ENCODE assay signal across 1 cellular context in the genomic region with DNA sequence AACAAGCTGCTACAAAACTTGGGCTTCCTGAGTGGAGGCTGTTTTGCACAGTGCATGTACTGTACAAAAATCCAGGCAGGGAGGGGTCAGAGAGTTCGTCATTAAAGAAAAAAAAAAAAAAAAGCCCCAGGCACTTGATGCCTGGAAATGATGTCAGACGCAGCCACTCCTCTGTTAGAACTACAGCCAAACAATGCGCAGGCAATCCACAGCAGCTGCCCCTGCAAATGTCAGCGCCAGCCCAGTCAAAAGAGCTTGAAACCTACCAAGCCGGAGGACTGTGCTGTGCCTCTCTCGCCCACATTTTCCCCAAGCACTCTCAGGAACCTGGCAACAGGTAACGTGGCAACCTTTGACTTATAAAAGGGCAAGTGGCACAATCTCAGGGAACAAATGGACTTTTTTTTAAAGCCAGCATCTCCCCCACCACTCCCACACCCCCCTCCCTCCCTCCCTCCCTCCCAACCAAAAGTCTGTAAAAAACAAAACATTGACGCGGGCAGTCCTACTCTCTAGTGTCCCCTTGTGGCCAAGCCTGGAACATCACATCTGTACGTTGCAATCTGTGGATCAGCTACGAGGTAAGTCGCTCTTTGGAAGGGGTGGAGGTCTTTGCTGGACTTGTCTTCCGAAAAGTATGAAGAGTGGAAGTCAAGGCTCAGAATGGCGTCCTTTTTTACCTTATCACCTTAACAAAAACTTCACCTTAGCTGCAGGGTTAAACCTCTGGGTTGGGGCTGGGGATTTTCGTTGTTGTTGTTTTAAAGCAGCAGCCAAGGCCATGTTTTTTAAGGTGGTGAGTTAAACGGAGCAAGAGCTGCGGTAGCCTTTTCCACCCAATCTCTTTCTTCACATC.
TF ChIP-seq lines count a peak whose summit lies in the region.

No MANE protein-coding gene starts in this region.

TF ChIP-seq in GM12878, 131 proteins besides CTCF, POLR2A, EP300 and RAD21 (continued from another document and continues in another):
- TF ChIP-seq, protein P1, sequence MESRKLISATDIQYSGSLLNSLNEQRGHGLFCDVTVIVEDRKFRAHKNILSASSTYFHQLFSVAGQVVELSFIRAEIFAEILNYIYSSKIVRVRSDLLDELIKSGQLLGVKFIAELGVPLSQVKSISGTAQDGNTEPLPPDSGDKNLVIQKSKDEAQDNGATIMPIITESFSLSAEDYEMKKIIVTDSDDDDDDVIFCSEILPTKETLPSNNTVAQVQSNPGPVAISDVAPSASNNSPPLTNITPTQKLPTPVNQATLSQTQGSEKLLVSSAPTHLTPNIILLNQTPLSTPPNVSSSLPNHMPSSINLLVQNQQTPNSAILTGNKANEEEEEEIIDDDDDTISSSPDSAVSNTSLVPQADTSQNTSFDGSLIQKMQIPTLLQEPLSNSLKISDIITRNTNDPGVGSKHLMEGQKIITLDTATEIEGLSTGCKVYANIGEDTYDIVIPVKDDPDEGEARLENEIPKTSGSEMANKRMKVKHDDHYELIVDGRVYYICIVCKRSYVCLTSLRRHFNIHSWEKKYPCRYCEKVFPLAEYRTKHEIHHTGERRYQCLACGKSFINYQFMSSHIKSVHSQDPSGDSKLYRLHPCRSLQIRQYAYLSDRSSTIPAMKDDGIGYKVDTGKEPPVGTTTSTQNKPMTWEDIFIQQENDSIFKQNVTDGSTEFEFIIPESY (IDR thresholded peaks at IDR 0.05), result no peak
- TF ChIP-seq MTA2 (IDR thresholded peaks at IDR 0.05; ENCODE audit: low read depth), result no peak
- no peak for TF ChIP-seq ZNF622 (IDR thresholded peaks at IDR 0.05)
- TF ChIP-seq NR2C2 (IDR thresholded peaks at IDR 0.05; ENCODE audit: borderline replicate concordance, control insufficient read depth, insufficient read length, low read depth), result no peak
- TF ChIP-seq SMAD5 (IDR thresholded peaks at IDR 0.05; ENCODE audit: low read depth), result no peak
- TF ChIP-seq STAT3 (IDR thresholded peaks at IDR 0.05; ENCODE audit: low read depth, low read length), result peak; percentile 97
- TF ChIP-seq SMAD1 (IDR thresholded peaks at IDR 0.05; ENCODE audit: low read depth, partially characterized antibody), result no peak
- 0 out of 3 replicates have a peak, but pooled peaks have one; percentile 43 for TF ChIP-seq POU2F2 (IDR thresholded peaks at IDR 0.05; ENCODE audit: borderline replicate concordance, low read depth, low read length)
- peak in 1 of 2 experiments; percentile 27; a peak in 1 of 3 replicates for TF ChIP-seq EGR1 (IDR thresholded peaks at IDR 0.05; ENCODE audit: borderline replicate concordance in 1 of 2, low read depth in 2 of 2, low read length in 2 of 2)
- no peak for TF ChIP-seq RAD51 (IDR thresholded peaks at IDR 0.05)
- TF ChIP-seq, protein P2, sequence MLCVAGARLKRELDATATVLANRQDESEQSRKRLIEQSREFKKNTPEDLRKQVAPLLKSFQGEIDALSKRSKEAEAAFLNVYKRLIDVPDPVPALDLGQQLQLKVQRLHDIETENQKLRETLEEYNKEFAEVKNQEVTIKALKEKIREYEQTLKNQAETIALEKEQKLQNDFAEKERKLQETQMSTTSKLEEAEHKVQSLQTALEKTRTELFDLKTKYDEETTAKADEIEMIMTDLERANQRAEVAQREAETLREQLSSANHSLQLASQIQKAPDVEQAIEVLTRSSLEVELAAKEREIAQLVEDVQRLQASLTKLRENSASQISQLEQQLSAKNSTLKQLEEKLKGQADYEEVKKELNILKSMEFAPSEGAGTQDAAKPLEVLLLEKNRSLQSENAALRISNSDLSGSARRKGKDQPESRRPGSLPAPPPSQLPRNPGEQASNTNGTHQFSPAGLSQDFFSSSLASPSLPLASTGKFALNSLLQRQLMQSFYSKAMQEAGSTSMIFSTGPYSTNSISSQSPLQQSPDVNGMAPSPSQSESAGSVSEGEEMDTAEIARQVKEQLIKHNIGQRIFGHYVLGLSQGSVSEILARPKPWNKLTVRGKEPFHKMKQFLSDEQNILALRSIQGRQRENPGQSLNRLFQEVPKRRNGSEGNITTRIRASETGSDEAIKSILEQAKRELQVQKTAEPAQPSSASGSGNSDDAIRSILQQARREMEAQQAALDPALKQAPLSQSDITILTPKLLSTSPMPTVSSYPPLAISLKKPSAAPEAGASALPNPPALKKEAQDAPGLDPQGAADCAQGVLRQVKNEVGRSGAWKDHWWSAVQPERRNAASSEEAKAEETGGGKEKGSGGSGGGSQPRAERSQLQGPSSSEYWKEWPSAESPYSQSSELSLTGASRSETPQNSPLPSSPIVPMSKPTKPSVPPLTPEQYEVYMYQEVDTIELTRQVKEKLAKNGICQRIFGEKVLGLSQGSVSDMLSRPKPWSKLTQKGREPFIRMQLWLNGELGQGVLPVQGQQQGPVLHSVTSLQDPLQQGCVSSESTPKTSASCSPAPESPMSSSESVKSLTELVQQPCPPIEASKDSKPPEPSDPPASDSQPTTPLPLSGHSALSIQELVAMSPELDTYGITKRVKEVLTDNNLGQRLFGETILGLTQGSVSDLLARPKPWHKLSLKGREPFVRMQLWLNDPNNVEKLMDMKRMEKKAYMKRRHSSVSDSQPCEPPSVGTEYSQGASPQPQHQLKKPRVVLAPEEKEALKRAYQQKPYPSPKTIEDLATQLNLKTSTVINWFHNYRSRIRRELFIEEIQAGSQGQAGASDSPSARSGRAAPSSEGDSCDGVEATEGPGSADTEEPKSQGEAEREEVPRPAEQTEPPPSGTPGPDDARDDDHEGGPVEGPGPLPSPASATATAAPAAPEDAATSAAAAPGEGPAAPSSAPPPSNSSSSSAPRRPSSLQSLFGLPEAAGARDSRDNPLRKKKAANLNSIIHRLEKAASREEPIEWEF (IDR thresholded peaks at IDR 0.05; ENCODE audit: insufficient replicate concordance, low read depth, low read length), result no peak
- peak; percentile 78 for TF ChIP-seq TCF12 (IDR thresholded peaks at IDR 0.05; ENCODE audit: low read depth, low read length)
- no peak for TF ChIP-seq HCFC1 (IDR thresholded peaks at IDR 0.05; ENCODE audit: low read length)
- TF ChIP-seq NR2C1 (IDR thresholded peaks at IDR 0.05), result no peak
- TF ChIP-seq CBX3 (IDR thresholded peaks at IDR 0.05; ENCODE audit: borderline replicate concordance, low read depth), result no peak
- no peak for TF ChIP-seq POLR2AphosphoS2 (IDR thresholded peaks at IDR 0.05; ENCODE audit: low read depth, low read length)
- no peak for TF ChIP-seq HDAC2 (IDR thresholded peaks at IDR 0.05)
- no peak for TF ChIP-seq ATF3 (IDR thresholded peaks at IDR 0.05; ENCODE audit: borderline replicate concordance, extremely low read depth, low read depth, low read length)
- TF ChIP-seq NFYA (IDR thresholded peaks at IDR 0.05; ENCODE audit: borderline replicate concordance, low read depth, low read length), result no peak
- TF ChIP-seq, protein P3, sequence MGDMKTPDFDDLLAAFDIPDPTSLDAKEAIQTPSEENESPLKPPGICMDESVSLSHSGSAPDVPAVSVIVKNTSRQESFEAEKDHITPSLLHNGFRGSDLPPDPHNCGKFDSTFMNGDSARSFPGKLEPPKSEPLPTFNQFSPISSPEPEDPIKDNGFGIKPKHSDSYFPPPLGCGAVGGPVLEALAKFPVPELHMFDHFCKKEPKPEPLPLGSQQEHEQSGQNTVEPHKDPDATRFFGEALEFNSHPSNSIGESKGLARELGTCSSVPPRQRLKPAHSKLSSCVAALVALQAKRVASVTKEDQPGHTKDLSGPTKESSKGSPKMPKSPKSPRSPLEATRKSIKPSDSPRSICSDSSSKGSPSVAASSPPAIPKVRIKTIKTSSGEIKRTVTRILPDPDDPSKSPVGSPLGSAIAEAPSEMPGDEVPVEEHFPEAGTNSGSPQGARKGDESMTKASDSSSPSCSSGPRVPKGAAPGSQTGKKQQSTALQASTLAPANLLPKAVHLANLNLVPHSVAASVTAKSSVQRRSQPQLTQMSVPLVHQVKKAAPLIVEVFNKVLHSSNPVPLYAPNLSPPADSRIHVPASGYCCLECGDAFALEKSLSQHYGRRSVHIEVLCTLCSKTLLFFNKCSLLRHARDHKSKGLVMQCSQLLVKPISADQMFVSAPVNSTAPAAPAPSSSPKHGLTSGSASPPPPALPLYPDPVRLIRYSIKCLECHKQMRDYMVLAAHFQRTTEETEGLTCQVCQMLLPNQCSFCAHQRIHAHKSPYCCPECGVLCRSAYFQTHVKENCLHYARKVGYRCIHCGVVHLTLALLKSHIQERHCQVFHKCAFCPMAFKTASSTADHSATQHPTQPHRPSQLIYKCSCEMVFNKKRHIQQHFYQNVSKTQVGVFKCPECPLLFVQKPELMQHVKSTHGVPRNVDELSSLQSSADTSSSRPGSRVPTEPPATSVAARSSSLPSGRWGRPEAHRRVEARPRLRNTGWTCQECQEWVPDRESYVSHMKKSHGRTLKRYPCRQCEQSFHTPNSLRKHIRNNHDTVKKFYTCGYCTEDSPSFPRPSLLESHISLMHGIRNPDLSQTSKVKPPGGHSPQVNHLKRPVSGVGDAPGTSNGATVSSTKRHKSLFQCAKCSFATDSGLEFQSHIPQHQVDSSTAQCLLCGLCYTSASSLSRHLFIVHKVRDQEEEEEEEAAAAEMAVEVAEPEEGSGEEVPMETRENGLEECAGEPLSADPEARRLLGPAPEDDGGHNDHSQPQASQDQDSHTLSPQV (IDR thresholded peaks at IDR 0.05), result no peak
- TF ChIP-seq, protein P4, sequence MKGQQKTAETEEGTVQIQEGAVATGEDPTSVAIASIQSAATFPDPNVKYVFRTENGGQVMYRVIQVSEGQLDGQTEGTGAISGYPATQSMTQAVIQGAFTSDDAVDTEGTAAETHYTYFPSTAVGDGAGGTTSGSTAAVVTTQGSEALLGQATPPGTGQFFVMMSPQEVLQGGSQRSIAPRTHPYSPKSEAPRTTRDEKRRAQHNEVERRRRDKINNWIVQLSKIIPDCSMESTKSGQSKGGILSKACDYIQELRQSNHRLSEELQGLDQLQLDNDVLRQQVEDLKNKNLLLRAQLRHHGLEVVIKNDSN (IDR thresholded peaks at IDR 0.05; ENCODE audit: borderline replicate concordance, extremely low read length, insufficient read depth, low read depth, low read length), result no peak
- TF ChIP-seq ZZZ3 (IDR thresholded peaks at IDR 0.05; ENCODE audit: control insufficient read depth, insufficient read length, low read depth), result no peak
- TF ChIP-seq, protein P5, sequence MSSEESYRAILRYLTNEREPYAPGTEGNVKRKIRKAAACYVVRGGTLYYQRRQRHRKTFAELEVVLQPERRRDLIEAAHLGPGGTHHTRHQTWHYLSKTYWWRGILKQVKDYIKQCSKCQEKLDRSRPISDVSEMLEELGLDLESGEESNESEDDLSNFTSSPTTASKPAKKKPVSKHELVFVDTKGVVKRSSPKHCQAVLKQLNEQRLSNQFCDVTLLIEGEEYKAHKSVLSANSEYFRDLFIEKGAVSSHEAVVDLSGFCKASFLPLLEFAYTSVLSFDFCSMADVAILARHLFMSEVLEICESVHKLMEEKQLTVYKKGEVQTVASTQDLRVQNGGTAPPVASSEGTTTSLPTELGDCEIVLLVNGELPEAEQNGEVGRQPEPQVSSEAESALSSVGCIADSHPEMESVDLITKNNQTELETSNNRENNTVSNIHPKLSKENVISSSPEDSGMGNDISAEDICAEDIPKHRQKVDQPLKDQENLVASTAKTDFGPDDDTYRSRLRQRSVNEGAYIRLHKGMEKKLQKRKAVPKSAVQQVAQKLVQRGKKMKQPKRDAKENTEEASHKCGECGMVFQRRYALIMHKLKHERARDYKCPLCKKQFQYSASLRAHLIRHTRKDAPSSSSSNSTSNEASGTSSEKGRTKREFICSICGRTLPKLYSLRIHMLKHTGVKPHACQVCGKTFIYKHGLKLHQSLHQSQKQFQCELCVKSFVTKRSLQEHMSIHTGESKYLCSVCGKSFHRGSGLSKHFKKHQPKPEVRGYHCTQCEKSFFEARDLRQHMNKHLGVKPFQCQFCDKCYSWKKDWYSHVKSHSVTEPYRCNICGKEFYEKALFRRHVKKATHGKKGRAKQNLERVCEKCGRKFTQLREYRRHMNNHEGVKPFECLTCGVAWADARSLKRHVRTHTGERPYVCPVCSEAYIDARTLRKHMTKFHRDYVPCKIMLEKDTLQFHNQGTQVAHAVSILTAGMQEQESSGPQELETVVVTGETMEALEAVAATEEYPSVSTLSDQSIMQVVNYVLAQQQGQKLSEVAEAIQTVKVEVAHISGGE (CRISPR knock-in tag; IDR thresholded peaks at IDR 0.05), result no peak
- TF ChIP-seq HDAC6 (IDR thresholded peaks at IDR 0.05; ENCODE audit: unreplicated experiment), result no peak
- peak; percentile 38 for TF ChIP-seq YY1 (IDR thresholded peaks at IDR 0.05; ENCODE audit: low read depth, low read length)
- TF ChIP-seq SUPT20H (IDR thresholded peaks at IDR 0.05; ENCODE audit: borderline replicate concordance, control insufficient read depth, low read depth, low read length), result no peak
- no peak for TF ChIP-seq CBX5 (IDR thresholded peaks at IDR 0.05; ENCODE audit: low read depth)
- no peak for TF ChIP-seq LARP7 (IDR thresholded peaks at IDR 0.05)
- no peak for TF ChIP-seq KAT2A (conservative IDR thresholded peaks at IDR 0.05; ENCODE audit: control insufficient read depth, low read depth, low read length)
- no peak for TF ChIP-seq HDGF (IDR thresholded peaks at IDR 0.05)
- no peak for TF ChIP-seq MEF2A (IDR thresholded peaks at IDR 0.05; ENCODE audit: insufficient read depth, low read depth, low read length)
- no peak for TF ChIP-seq ZNF24 (IDR thresholded peaks at IDR 0.05)
- TF ChIP-seq IRF5 (IDR thresholded peaks at IDR 0.05; ENCODE audit: borderline replicate concordance), result no peak
- TF ChIP-seq IRF4 (IDR thresholded peaks at IDR 0.05; ENCODE audit: low read depth, low read length), result no peak
- no peak for TF ChIP-seq USF2 (IDR thresholded peaks at IDR 0.05; ENCODE audit: borderline replicate concordance, low read depth, low read length)
- TF ChIP-seq KDM1A (IDR thresholded peaks at IDR 0.05; ENCODE audit: borderline replicate concordance), result no peak
- no peak for TF ChIP-seq GATAD2B (conservative IDR thresholded peaks at IDR 0.05; ENCODE audit: low read depth)
- TF ChIP-seq RFX5 (IDR thresholded peaks at IDR 0.05; ENCODE audit: low read depth, low read length), result peak; percentile 38; the same call in 1 of the 2 replicates
- TF ChIP-seq RBBP5 (conservative IDR thresholded peaks at IDR 0.05), result no peak
- no peak for TF ChIP-seq SPI1 (IDR thresholded peaks at IDR 0.05; ENCODE audit: borderline replicate concordance, insufficient read depth, low read depth, low read length)
